Comparison of ENCODE assay signal across 8 cellular contexts in the genomic region with DNA sequence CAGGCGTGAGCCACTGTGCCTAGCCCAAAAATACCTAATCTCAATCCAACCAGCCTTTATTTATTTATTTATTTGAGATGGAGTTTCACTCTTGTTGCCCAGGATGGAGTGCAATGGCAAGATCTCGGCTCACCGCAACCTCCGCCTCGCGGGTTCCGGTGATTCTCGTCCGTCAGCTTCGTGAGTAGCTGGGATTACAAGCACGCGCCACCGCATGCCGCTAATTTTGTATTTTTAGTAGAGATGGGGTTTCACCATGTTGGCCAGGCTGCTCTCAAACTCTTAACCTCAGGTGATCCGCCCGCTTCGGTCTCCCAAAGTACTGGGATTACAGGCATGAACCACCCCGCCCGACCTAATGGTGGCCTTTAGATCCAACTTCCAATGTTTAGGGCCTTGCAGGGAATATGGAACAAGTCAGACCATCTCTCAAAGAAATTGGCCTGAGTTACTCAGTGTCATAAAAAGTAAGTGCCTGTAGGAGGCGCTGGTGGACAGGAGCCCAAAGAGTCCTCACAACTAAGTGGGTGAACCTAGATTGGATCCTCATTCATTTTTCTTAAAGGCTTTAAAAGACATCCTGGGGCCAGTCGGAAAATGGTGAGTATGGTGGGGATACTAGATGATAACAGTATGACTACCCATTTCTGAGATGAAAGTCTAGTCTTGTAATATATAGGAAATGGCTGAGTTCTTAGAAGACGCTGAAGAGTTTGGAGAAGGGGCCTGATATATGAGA. TPM values are rescaled to one million over a fixed set of nuclear protein-coding genes. Genes with fewer than 3 reads are reported as not detected.
DNase-seq lines count a peak whose midpoint lies in the region; ATAC-seq, FAIRE-seq and TF ChIP-seq lines count a peak whose summit lies in the region.

No MANE protein-coding gene starts in this region.

- no peaks in the 10 kb centered on the region for H3K9me3 Mint-ChIP-seq in naive B cell

- TF ChIP-seq CTCF in D721Med (IDR thresholded peaks at IDR 0.05; ENCODE audit: insufficient read depth, missing control alignments) = peak; percentile 47
- TF ChIP-seq CTCF in HCT116 (IDR thresholded peaks at IDR 0.05 in 2 of 3, conservative IDR thresholded peaks at IDR 0.05 in 1 of 3; ENCODE audit: borderline replicate concordance in 1 of 3, insufficient read depth in 1 of 3, low read depth in 2 of 3, low read length in 2 of 3) = peak; percentile 55 to 85 (median 80); a peak in 5 of 6 replicates
- peak; percentile 75 for TF ChIP-seq CTCF in cardiac fibroblast (IDR thresholded peaks at IDR 0.05; ENCODE audit: low read depth, low read length)

- no peaks in the 10 kb centered on the region for H3K36me3 Mint-ChIP-seq in naive B cell

- H3K4me3 ChIP-seq in HCT116 (replicated peaks in 1 of 2; ENCODE audit: low read depth in 1 of 2, low read length in 2 of 2) = no peak overlapping the region
- no peak overlapping the region for H3K4me3 ChIP-seq in cardiac fibroblast (replicated peaks in 1 of 2; ENCODE audit: low read depth in 2 of 2, low read length in 2 of 2)

- BruUV-seq in HCT116 (replicated peaks; lab: Mats Ljungman, UMichigan) = no TSS peak

- no peaks in the 10 kb centered on the region for H4K20me1 ChIP-seq in HCT116 (ENCODE audit: insufficient read depth)

- no peaks in the 10 kb centered on the region for H3K27me3 ChIP-seq in HCT116 (ENCODE audit: insufficient read depth, low read length)

- H3K4me2 ChIP-seq in HCT116 (ENCODE audit: low read length) = no peak overlapping the region

- H3K9me2 ChIP-seq in HCT116 (ENCODE audit: insufficient read depth) = no peaks in the 10 kb centered on the region

- no peak overlapping the region for H3K9ac ChIP-seq in HCT116 (ENCODE audit: low read length)

- RAD21 ChIA-PET in HCT116 (lab: Charles Lee; ENCODE audit: low non-redundant PET in 1 of 2, low total read pairs in 2 of 2, uncharacterized antibody in 2 of 2, unreplicated experiment in 2 of 2) = no interaction called here

- in situ Hi-C loops in SK-MEL-5 (cut with HindIII; ENCODE audit: low pct_unique_long_range_greater_than_20kb, low sequenced_read_pairs) = no loop called here

- FAIRE-seq in D721Med (lab: Jason Lieb, UNC) = no peak

- CTCF ChIA-PET in HCT116 (lab: Charles Lee) = interaction anchor here (1.1 to 1.6 kb wide), 4 partner anchors 14 to 40 kb away, joined by 3 read pairs; a partner anchor contains a TSS

- H3K9me3 ChIP-seq in HCT116 (ENCODE audit: control insufficient read depth in 1 of 2, insufficient read depth in 1 of 2, low read depth in 1 of 2, low read length in 2 of 2) = no peaks in the 10 kb centered on the region

- peaks cover under 1 to 8% of the 10 kb centered on the region in 2 experiments; a peak in 3 of 4 replicates for H3K4me1 ChIP-seq in HCT116 (ENCODE audit: control insufficient read depth in 1 of 2, insufficient read depth in 2 of 2, low read length in 2 of 2)

- H3K79me2 ChIP-seq in HCT116 (ENCODE audit: insufficient read depth, low read length) = no peaks in the 10 kb centered on the region

- H3K27ac Mint-ChIP-seq in naive B cell = peak overlapping the region in 1 of 6 donors; percentile 15

- POLR2A ChIA-PET in HCT116 (lab: Charles Lee) = no interaction called here

- no peaks in the 10 kb centered on the region for H3K27me3 Mint-ChIP-seq in naive B cell

- H2AFZ ChIP-seq in HCT116 (ENCODE audit: low read depth, low read length, poor library complexity, severe bottlenecking) = no peak overlapping the region

- no peak overlapping the region for H3K27ac ChIP-seq in HCT116 (ENCODE audit: low read depth, low read length)

- no peak for TF ChIP-seq POLR2A in HCT116 (IDR thresholded peaks at IDR 0.05; ENCODE audit: borderline replicate concordance, extremely low read depth, insufficient read depth, insufficient read length)

- H3K36me3 ChIP-seq in HCT116 (ENCODE audit: control insufficient read depth in 1 of 2, insufficient read depth in 2 of 2, low read length in 2 of 2) = no peaks in the 10 kb centered on the region

- H3K4me1 Mint-ChIP-seq in naive B cell = peaks cover 2 to 30% (median 9%) of the 10 kb centered on the region in 3 donors

- TF ChIP-seq RAD21 in HCT116 (IDR thresholded peaks at IDR 0.05; ENCODE audit: low read depth) = peak; percentile 62

- peak; percentile 84 for DNase-seq in D721Med (ENCODE audit: insufficient read length, low spot score)
- DNase-seq in HCT116 (ENCODE audit: low read depth, low spot score) = peak; percentile 47
- DNase-seq in SK-MEL-5 (ENCODE audit: low read depth, low spot score) = peak; percentile 81
- peak; percentile 62 to 69 for DNase-seq in cardiac fibroblast (ENCODE audit: low read depth in 2 of 2)
- DNase-seq in naive B cell = peak; percentile 36
- no peak for DNase-seq in NCI-H226

- H3K4me3 Mint-ChIP-seq in naive B cell = no peak overlapping the region

- ATAC-seq in HCT116 (peak; percentile 70), naive B cell (ENCODE audit: low read depth in 2 of 2) (peak in 1 of 2 donors; percentile 24), HG02938 (IDR thresholded peaks at IDR 0.05; ENCODE audit: unreplicated experiment) (no peak), HG03045 (IDR thresholded peaks at IDR 0.05; ENCODE audit: unreplicated experiment) (no peak)

- intact Hi-C loops in HCT116 (cut with micrococcal nuclease) = loop anchor here (2.0 kb wide), 1 partner anchor 78 kb away; no protein-coding TSS in a partner anchor

TF ChIP-seq in HCT116, 20 proteins besides CTCF, POLR2A, EP300 and RAD21 (continues in another document):
- TF ChIP-seq, protein P1, sequence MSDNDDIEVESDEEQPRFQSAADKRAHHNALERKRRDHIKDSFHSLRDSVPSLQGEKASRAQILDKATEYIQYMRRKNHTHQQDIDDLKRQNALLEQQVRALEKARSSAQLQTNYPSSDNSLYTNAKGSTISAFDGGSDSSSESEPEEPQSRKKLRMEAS (IDR thresholded peaks at IDR 0.05) = no peak
- TF ChIP-seq, protein P2, sequence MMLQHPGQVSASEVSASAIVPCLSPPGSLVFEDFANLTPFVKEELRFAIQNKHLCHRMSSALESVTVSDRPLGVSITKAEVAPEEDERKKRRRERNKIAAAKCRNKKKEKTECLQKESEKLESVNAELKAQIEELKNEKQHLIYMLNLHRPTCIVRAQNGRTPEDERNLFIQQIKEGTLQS (IDR thresholded peaks at IDR 0.05) = no peak
- no peak for TF ChIP-seq FOSL1 (IDR thresholded peaks at IDR 0.05; ENCODE audit: low read depth)
- no peak for TF ChIP-seq TCF7L2 (IDR thresholded peaks at IDR 0.05; ENCODE audit: borderline replicate concordance, extremely low read depth, insufficient read depth, insufficient read length)
- TF ChIP-seq, protein P3, sequence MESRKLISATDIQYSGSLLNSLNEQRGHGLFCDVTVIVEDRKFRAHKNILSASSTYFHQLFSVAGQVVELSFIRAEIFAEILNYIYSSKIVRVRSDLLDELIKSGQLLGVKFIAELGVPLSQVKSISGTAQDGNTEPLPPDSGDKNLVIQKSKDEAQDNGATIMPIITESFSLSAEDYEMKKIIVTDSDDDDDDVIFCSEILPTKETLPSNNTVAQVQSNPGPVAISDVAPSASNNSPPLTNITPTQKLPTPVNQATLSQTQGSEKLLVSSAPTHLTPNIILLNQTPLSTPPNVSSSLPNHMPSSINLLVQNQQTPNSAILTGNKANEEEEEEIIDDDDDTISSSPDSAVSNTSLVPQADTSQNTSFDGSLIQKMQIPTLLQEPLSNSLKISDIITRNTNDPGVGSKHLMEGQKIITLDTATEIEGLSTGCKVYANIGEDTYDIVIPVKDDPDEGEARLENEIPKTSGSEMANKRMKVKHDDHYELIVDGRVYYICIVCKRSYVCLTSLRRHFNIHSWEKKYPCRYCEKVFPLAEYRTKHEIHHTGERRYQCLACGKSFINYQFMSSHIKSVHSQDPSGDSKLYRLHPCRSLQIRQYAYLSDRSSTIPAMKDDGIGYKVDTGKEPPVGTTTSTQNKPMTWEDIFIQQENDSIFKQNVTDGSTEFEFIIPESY (IDR thresholded peaks at IDR 0.05; ENCODE audit: extremely low read depth, insufficient replicate concordance, low read length) = no peak
- TF ChIP-seq ZNF274 (IDR thresholded peaks at IDR 0.05; ENCODE audit: low read depth, low read length) = no peak
- TF ChIP-seq CBX3 (IDR thresholded peaks at IDR 0.05; ENCODE audit: low read depth) = no peak
- TF ChIP-seq ZFX (IDR thresholded peaks at IDR 0.05) = no peak
- TF ChIP-seq EZH2 (IDR thresholded peaks at IDR 0.05) = no peak
- TF ChIP-seq CEBPB (IDR thresholded peaks at IDR 0.05; ENCODE audit: low read depth) = no peak

RNA-seq across cellular contexts. Expression of a gene that starts 4.6 kb away (rescaled TPM):
- total RNA-seq in HCT116 (2021; ENCODE audit: unreplicated experiment) = 0.76 TPM
- polyA plus RNA-seq in HCT116 (2012) = 0.08 and 0.10 TPM in 2 replicates
- 0.13 TPM in 1 of 2 replicates, not detected in the other for total RNA-seq in SK-MEL-5 (2014; rRNA removed; shearing (Covaris generic))
- polyA plus RNA-seq in SK-MEL-5 (2015; cell fraction: cytosol; rRNA removed) = not detected in 2 replicates
- 0.12 and 0.53 TPM in 2 replicates for polyA plus RNA-seq in SK-MEL-5 (2015; cell fraction: nucleus; rRNA removed)
- polyA plus RNA-seq in naive B cell (ENCODE audit: low read depth in 6 of 6) = not detected

RNA-seq across cellular contexts. Expression of a gene that starts 17.9 kb away (rescaled TPM):
- 17.0 TPM for total RNA-seq in HCT116 (2021; ENCODE audit: unreplicated experiment)
- polyA plus RNA-seq in HCT116 (2012) = 14.3 and 14.9 TPM in 2 replicates
- 13.6 and 14.3 TPM in 2 replicates for total RNA-seq in SK-MEL-5 (2014; rRNA removed; shearing (Covaris generic))
- 12.4 and 17.8 TPM in 2 replicates for polyA plus RNA-seq in SK-MEL-5 (2015; cell fraction: cytosol; rRNA removed)
- 20.0 and 44.3 TPM in 2 replicates for polyA plus RNA-seq in SK-MEL-5 (2015; cell fraction: nucleus; rRNA removed)
- under 1 TPM in 1 of 6 donors, not detected in 5; 0.47 TPM for polyA plus RNA-seq in naive B cell (ENCODE audit: low read depth in 6 of 6)

RNA-seq across cellular contexts. Expression of a gene that starts 29.0 kb away (rescaled TPM):
- 13.7 TPM for total RNA-seq in HCT116 (2021; ENCODE audit: unreplicated experiment)
- 8.7 and 9.9 TPM in 2 replicates for polyA plus RNA-seq in HCT116 (2012)
- total RNA-seq in SK-MEL-5 (2014; rRNA removed; shearing (Covaris generic)) = not detected in 2 replicates
- not detected in 2 replicates for polyA plus RNA-seq in SK-MEL-5 (2015; cell fraction: cytosol; rRNA removed)
- polyA plus RNA-seq in SK-MEL-5 (2015; cell fraction: nucleus; rRNA removed) = not detected in 2 replicates
- 10 to 100 TPM in 2 of 6 donors, 1 to 10 TPM in 4; 3.0 to 15.0 (median 6.2) TPM for polyA plus RNA-seq in naive B cell (ENCODE audit: low read depth in 6 of 6)

RNA-seq across cellular contexts. Expression of a gene that starts 40.4 kb away (rescaled TPM):
- 11.0 TPM for total RNA-seq in HCT116 (2021; ENCODE audit: unreplicated experiment)
- 9.4 and 10.3 TPM in 2 replicates for polyA plus RNA-seq in HCT116 (2012)
- 0.85 and 1.8 TPM in 2 replicates for total RNA-seq in SK-MEL-5 (2014; rRNA removed; shearing (Covaris generic))
- 8.9 and 11.2 TPM in 2 replicates for polyA plus RNA-seq in SK-MEL-5 (2015; cell fraction: cytosol; rRNA removed)
- polyA plus RNA-seq in SK-MEL-5 (2015; cell fraction: nucleus; rRNA removed) = 10.4 and 15.7 TPM in 2 replicates
- 1 to 10 TPM in 4 of 6 donors, under 1 TPM in 1, not detected in 1; 0.38 to 2.7 (median 1.6) TPM for polyA plus RNA-seq in naive B cell (ENCODE audit: low read depth in 6 of 6)

RNA-seq across cellular contexts. Expression of a gene that starts 48.1 kb away (rescaled TPM):
- total RNA-seq in HCT116 (2021; ENCODE audit: unreplicated experiment) = 2.5 TPM
- polyA plus RNA-seq in HCT116 (2012) = 3.8 and 4.7 TPM in 2 replicates
- total RNA-seq in SK-MEL-5 (2014; rRNA removed; shearing (Covaris generic)) = 0.03 TPM in 1 of 2 replicates, not detected in the other
- polyA plus RNA-seq in SK-MEL-5 (2015; cell fraction: cytosol; rRNA removed) = 0.04 TPM in 1 of 2 replicates, not detected in the other
- 0.07 TPM in 1 of 2 replicates, not detected in the other for polyA plus RNA-seq in SK-MEL-5 (2015; cell fraction: nucleus; rRNA removed)
- polyA plus RNA-seq in naive B cell (ENCODE audit: low read depth in 6 of 6) = under 1 TPM in 2 of 6 donors, not detected in 4; 0.29 to 0.55 TPM

Comparison
In these comparisons a context has a peak if more than half of its experiments do, and no peak if none do; other contexts are left out.
1. RNA of a gene that starts 29.0 kb away (total RNA-seq): 13.7 TPM in HCT116 (single experiment); not detected in SK-MEL-5; every median in the first group is over 10 times any median in the second.
2. Peak in every context shown above with its lines, with median percentiles within 50 percentile points of each other: CTCF ChIP-seq.